ENCODE assay signal across 10 cellular contexts in genomic region chr4:163492951-163493504, GRCh38. TPM values are rescaled to one million over a fixed set of nuclear protein-coding genes. Genes with fewer than 3 reads are reported as not detected.
DNase-seq lines count a peak whose midpoint lies in the region; ATAC-seq and TF ChIP-seq lines count a peak whose summit lies in the region.
"Had no signal": no experiment of that assay in that cellular context is flagged by ENCODE, and none has a peak within 500 bp of the region (broad histone marks: within the 10 kb centered on the region; RNA-seq: fewer than 3 reads in every experiment).

No MANE protein-coding gene starts in this region.

- intact Hi-C loops in A673 (cut with micrococcal nuclease; ENCODE audit: unreplicated experiment), result loop anchor here (5.0 kb wide), 1 partner anchor 519 kb away; no protein-coding TSS in a partner anchor
- intact Hi-C loops in PC-9 (cut with micrococcal nuclease; ENCODE audit: unreplicated experiment), result loop anchor here (5.0 to 10.0 kb wide), 2 partner anchors 326 to 1832 kb away; partner anchors contain the start of genes MSMO1 and NAF1
- intact Hi-C loops in mucosa of descending colon (cut with DNase I, micrococcal nuclease), result no loop called here

- H3K27ac ChIP-seq in A673 (ENCODE audit: low read depth, low read length, poor library complexity, severe bottlenecking), result peak overlapping the region; percentile 98
- H3K27ac ChIP-seq in PC-9, result no peak overlapping the region
- peak overlapping the region in 1 of 4 donors; percentile 6 for H3K27ac ChIP-seq in tibial nerve
- H3K27ac ChIP-seq: suprapubic skin had no signal

- POLR2A ChIA-PET in A673 (lab: Charles Lee; ENCODE audit: low non-redundant PET), result no interaction called here
- POLR2A ChIA-PET in PC-9 (lab: Charles Lee; ENCODE audit: unreplicated experiment), result interaction anchor here (0.6 kb wide), 1 partner anchor 642 kb away, joined by 3 read pairs; no protein-coding TSS in a partner anchor

- ATAC-seq in mucosa of descending colon, result no peak

- H3K4me3 ChIP-seq in A673 (ENCODE audit: low read depth, low read length, poor library complexity, severe bottlenecking), result no peak overlapping the region
- H3K4me3 ChIP-seq in PC-9, result no peak overlapping the region
- H3K4me3 ChIP-seq in tibial nerve, result no peak overlapping the region
- no peak overlapping the region for H3K4me3 ChIP-seq in mucosa of descending colon

- peak overlapping the region; percentile 84 for H3K4me2 ChIP-seq in PC-9

- no peak overlapping the region for H2AFZ ChIP-seq in PC-9

- H3K36me3 ChIP-seq in A673 (ENCODE audit: insufficient read depth, low read length, poor library complexity, severe bottlenecking) (peaks cover 5% of the 10 kb centered on the region), PC-9 (ENCODE audit: low read depth) (no peaks in the 10 kb centered on the region), tibial nerve (no peaks in the 10 kb centered on the region), mucosa of descending colon (ENCODE audit: low read depth) (no peaks in the 10 kb centered on the region)
- H3K36me3 ChIP-seq: suprapubic skin had no signal

- H3K4me1 ChIP-seq in A673 (ENCODE audit: insufficient read depth, low read length, poor library complexity, severe bottlenecking), result peaks cover 3% of the 10 kb centered on the region
- H3K4me1 ChIP-seq in PC-9 (replicated peaks; ENCODE audit: insufficient read depth), result no peaks in the 10 kb centered on the region; the same call in 1 of the 2 replicates
- peaks cover 0 to 27% (median 5%) of the 10 kb centered on the region in 4 donors for H3K4me1 ChIP-seq in tibial nerve
- no peaks in the 10 kb centered on the region for H3K4me1 ChIP-seq in mucosa of descending colon (ENCODE audit: low read depth)

- no peaks in the 10 kb centered on the region for H3K9me3 ChIP-seq in A673 (ENCODE audit: low read depth, low read length, poor library complexity, severe bottlenecking)
- no peaks in the 10 kb centered on the region for H3K9me3 ChIP-seq in PC-9 (ENCODE audit: insufficient read depth, low read depth)
- no peaks in the 10 kb centered on the region for H3K9me3 ChIP-seq in tibial nerve
- no peaks in the 10 kb centered on the region for H3K9me3 ChIP-seq in mucosa of descending colon
- H3K9me3 ChIP-seq: suprapubic skin had no signal

- TF ChIP-seq POLR2A in tibial nerve (IDR thresholded peaks at IDR 0.05), result no peak

- no peak overlapping the region for H3K27ac Mint-ChIP-seq in endothelial cell (ENCODE audit: unreplicated experiment)

- H3K9me3 Mint-ChIP-seq in endothelial cell (ENCODE audit: unreplicated experiment), result no peaks in the 10 kb centered on the region

- H3K27me3 ChIP-seq in A673 (replicated peaks; ENCODE audit: insufficient read depth, low read depth, low read length, poor library complexity), result no peaks in the 10 kb centered on the region
- no peaks in the 10 kb centered on the region for H3K27me3 ChIP-seq in PC-9 (ENCODE audit: insufficient read depth, low read depth)
- H3K27me3 ChIP-seq in tibial nerve, result no peaks in the 10 kb centered on the region
- H3K27me3 ChIP-seq: suprapubic skin had no signal

- DNase-seq in A673 (ENCODE audit: low spot score) (peak; percentile 15), EL (peak; percentile 2), PC-9 (no peak), endothelial cell (ENCODE audit: low spot score) (no peak), tibial nerve (ENCODE audit: low spot score in 2 of 2) (no peak), ecto neural progenitor cell (ENCODE audit: low spot score) (no peak), NCI-H226 (no peak), mucosa of descending colon (no peak)

- no peaks in the 10 kb centered on the region for H3K36me3 Mint-ChIP-seq in endothelial cell (ENCODE audit: low read depth, unreplicated experiment)

- no peaks in the 10 kb centered on the region for H3K9me2 ChIP-seq in PC-9 (ENCODE audit: insufficient read depth)

- BruUV-seq in A673 (replicated peaks; lab: Mats Ljungman, UMichigan) (no TSS peak), PC-9 (replicated peaks; lab: Mats Ljungman, UMichigan) (TSS peak; percentile 65)

- H3F3A ChIP-seq in PC-9 (ENCODE audit: insufficient read depth, low read depth), result peaks cover 8% of the 10 kb centered on the region; the same call in 1 of the 2 replicates

- peaks cover 36% of the 10 kb centered on the region for H3K79me2 ChIP-seq in PC-9 (ENCODE audit: low read depth)

- TF ChIP-seq CTCF in A673 (conservative IDR thresholded peaks at IDR 0.05; ENCODE audit: low read depth, low read length) (no peak), PC-9 (conservative IDR thresholded peaks at IDR 0.05) (no peak), endothelial cell (IDR thresholded peaks at IDR 0.05; ENCODE audit: unreplicated experiment) (no peak), tibial nerve (IDR thresholded peaks at IDR 0.05) (no peak), mucosa of descending colon (IDR thresholded peaks at IDR 0.05) (no peak)

- TF ChIP-seq EP300 in tibial nerve (IDR thresholded peaks at IDR 0.05), result no peak

- peaks cover 7% of the 10 kb centered on the region for H3K4me1 Mint-ChIP-seq in endothelial cell (ENCODE audit: unreplicated experiment)

- CTCF ChIA-PET in A673 (lab: Charles Lee), result no interaction called here
- CTCF ChIA-PET in PC-9 (lab: Charles Lee), result no interaction called here

- peaks cover 2% of the 10 kb centered on the region for H3K27me3 Mint-ChIP-seq in endothelial cell (ENCODE audit: unreplicated experiment)

- peaks cover 5% of the 10 kb centered on the region; the same call in 1 of the 2 replicates for H4K20me1 ChIP-seq in PC-9 (ENCODE audit: insufficient read depth)

- H3K4me3 Mint-ChIP-seq in endothelial cell (ENCODE audit: unreplicated experiment), result peak overlapping the region; percentile 99

- WGBS in tibial nerve, 2 donors, result 90 to 91% methylated on average over 6 of the region's 6 CpGs

RNA-seq across cellular contexts. Expression of gene TMA16, which starts 1.5 kb away (rescaled TPM):
- total RNA-seq in A673 (2021), result 83.5 and 84.8 TPM in 2 replicates
- total RNA-seq in PC-9 (2021), result 34.5 and 36.8 TPM in 2 replicates
- total RNA-seq in endothelial cell (ENCODE audit: unreplicated experiment), result 19.0 TPM
- total RNA-seq in tibial nerve, result 10 to 100 TPM; 14.5 to 39.9 (median 27.2) TPM
- total RNA-seq in mucosa of descending colon, result 10 to 100 TPM; 19.0 to 21.6 (median 19.1) TPM

RNA-seq across cellular contexts. Expression of gene TKTL2, which starts 19.5 kb away (rescaled TPM):
- not detected in 2 replicates for total RNA-seq in A673 (2021)
- total RNA-seq in PC-9 (2021), result not detected in 2 replicates
- not detected for total RNA-seq in endothelial cell (ENCODE audit: unreplicated experiment)
- not detected for total RNA-seq in tibial nerve
- under 1 TPM in 2 of 3 donors, not detected in 1; 0.12 to 0.22 TPM for total RNA-seq in mucosa of descending colon
- total RNA-seq: activated CD8-positive, alpha-beta memory T cell treated with anti-CD3 and anti-CD28 coated beads for 36 hours; suprapubic skin had no signal

Comparison
In these comparisons a context has a peak if more than half of its experiments do, and no peak if none do; other contexts are left out.
1. DNase-seq: peak in A673 (single experiment) and EL (single experiment); none in PC-9 (0 of 2), endothelial cell (single experiment), tibial nerve (0 of 2), ecto neural progenitor cell (single experiment), NCI-H226 (single experiment) and mucosa of descending colon (0 of 3).
2. intact Hi-C loops: an anchor here in A673 (5.0 kb wide) and PC-9 (5.0 to 10.0 kb wide); none called in mucosa of descending colon.